In the genomic region with DNA sequence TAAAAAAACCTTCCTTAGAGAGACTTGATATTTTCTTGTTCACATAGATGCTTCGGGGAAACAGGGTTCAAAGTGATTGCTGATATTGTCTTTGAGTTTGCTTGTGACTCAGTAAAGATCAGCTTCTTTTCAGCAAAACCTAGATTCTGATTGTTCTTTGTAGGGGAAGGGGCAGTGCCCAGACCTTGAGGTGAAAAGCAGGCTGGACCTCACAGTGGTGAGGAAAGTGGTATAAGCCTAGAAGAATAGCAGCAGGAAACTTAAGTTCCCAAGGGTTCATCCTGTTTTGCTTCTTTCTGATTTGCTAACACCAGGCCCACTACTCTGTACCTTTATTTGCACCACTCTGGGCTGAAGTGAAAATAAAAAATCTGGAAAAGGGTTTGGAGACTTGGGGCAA, we compare ENCODE assay signal across 31 cellular contexts.
"Had no signal": no experiment of that assay in that cellular context is flagged by ENCODE, and none has a peak within 500 bp of the region (broad histone marks: within the 10 kb centered on the region; RNA-seq: fewer than 3 reads in every experiment).

No MANE protein-coding gene starts in this region.

- H3K4me1 Mint-ChIP-seq: activated B cell treated with CpG ODN at 0.5 μM for 24 hours had no signal

- H3K27ac Mint-ChIP-seq: activated B cell treated with CpG ODN at 0.5 μM for 24 hours; activated CD4-positive, alpha-beta memory T cell treated with anti-CD3 and anti-CD28 coated beads for 36 hours; activated naive CD4-positive, alpha-beta T cell treated with anti-CD3 and anti-CD28 coated beads, Interleukin-2, amount 50 U/mL, for 24 hours; activated naive CD8-positive, alpha-beta T cell treated with anti-CD3 and anti-CD28 coated beads, Interleukin-2, amount 50 U/mL, for 24 hours; activated T-helper 2 cell treated with anti-CD3 and anti-CD28 coated beads, Interferon-gamma antibody, Interleukin-2, Interleukin-4, amounts not matched to agents 10 μg/mL and 5 μg/mL and 100 μg/mL, durations not matched to agents 14 hours and 24 hours and 36 hours; T-cell had no signal

- H3K27me3 Mint-ChIP-seq: activated B cell treated with CpG ODN at 0.5 μM for 24 hours; activated CD4-positive, alpha-beta memory T cell treated with anti-CD3 and anti-CD28 coated beads for 36 hours; activated naive CD4-positive, alpha-beta T cell treated with anti-CD3 and anti-CD28 coated beads, Interleukin-2, amount 50 U/mL, for 24 hours; activated naive CD8-positive, alpha-beta T cell treated with anti-CD3 and anti-CD28 coated beads, Interleukin-2, amount 50 U/mL, for 24 hours; T-cell had no signal

- H3K4me3 ChIP-seq: SJSA1 had no signal

- H3K9me3 ChIP-seq: SJSA1, SK-N-SH had no signal

- ATAC-seq: activated naive CD8-positive, alpha-beta T cell treated with anti-CD3 and anti-CD28 coated beads, Interleukin-2, amount 50 U/mL, for 24 hours; Panc1; T-cell had no signal

- H3K27me3 ChIP-seq: brain microvascular endothelial cell, SJSA1 had no signal

- H3K9me3 Mint-ChIP-seq: activated B cell treated with CpG ODN at 0.5 μM for 24 hours; activated CD4-positive, alpha-beta memory T cell treated with anti-CD3 and anti-CD28 coated beads for 36 hours; activated naive CD4-positive, alpha-beta T cell treated with anti-CD3 and anti-CD28 coated beads, Interleukin-2, amount 50 U/mL, for 24 hours; activated naive CD8-positive, alpha-beta T cell treated with anti-CD3 and anti-CD28 coated beads, Interleukin-2, amount 50 U/mL, for 24 hours; activated T-helper 2 cell treated with anti-CD3 and anti-CD28 coated beads, Interferon-gamma antibody, Interleukin-2, Interleukin-4, amounts not matched to agents 10 μg/mL and 5 μg/mL and 100 μg/mL, durations not matched to agents 14 hours and 24 hours and 36 hours; T-cell had no signal

- H3K4me1 ChIP-seq: SJSA1 had no signal

- H3K4me3 Mint-ChIP-seq: activated B cell treated with CpG ODN at 0.5 μM for 24 hours; activated CD4-positive, alpha-beta memory T cell treated with anti-CD3 and anti-CD28 coated beads for 36 hours; activated naive CD4-positive, alpha-beta T cell treated with anti-CD3 and anti-CD28 coated beads, Interleukin-2, amount 50 U/mL, for 24 hours; activated naive CD8-positive, alpha-beta T cell treated with anti-CD3 and anti-CD28 coated beads, Interleukin-2, amount 50 U/mL, for 24 hours; T-cell had no signal

- H3K27ac ChIP-seq: brain microvascular endothelial cell, SJSA1, VCaP had no signal

- DNase-seq: activated B cell treated with CpG ODN at 0.5 μM for 24 hours; activated CD4-positive, alpha-beta memory T cell treated with anti-CD3 and anti-CD28 coated beads for 36 hours; activated CD4-positive, alpha-beta T cell treated with anti-CD3 and anti-CD28 coated beads for 4 hours; activated CD4-positive, alpha-beta T cell treated with anti-CD3 and anti-CD28 coated beads, Interleukin-2, amount 50 U/mL, for 1 hour; activated CD4-positive, CD25-positive, alpha-beta regulatory T cell treated with anti-CD3 and anti-CD28 coated beads, Interleukin-2, amount 50 U/mL, for 72 hours; activated CD8-positive, alpha-beta memory T cell treated with anti-CD3 and anti-CD28 coated beads, Interleukin-2, amount 50 U/mL, for 4 hours; activated gamma-delta T cell; activated naive CD4-positive, alpha-beta T cell treated with Interleukin-2 at 50 U/mL for 16 hours; activated naive CD8-positive, alpha-beta T cell treated with anti-CD3 and anti-CD28 coated beads, Interleukin-2, amount 50 U/mL, for 24 hours; activated T-cell treated with anti-CD3 and anti-CD28 coated beads for 4 hours; activated T-cell treated with anti-CD3 and anti-CD28 coated beads, Interleukin-2, amount 50 U/mL, for 48 hours; aorta; brain microvascular endothelial cell; central memory CD4-positive, alpha-beta T cell; Karpas-422; KBM-7; NCI-H1105 treated with DMSO at 0.1 percent for 48 hours; NCI-H1436; NCI-H2029; NCI-H345; RPMI8226; SHP77 treated with DMSO at 0.1 percent for 48 hours; SK-N-SH; T-cell; T-helper 2 cell; T-helper 9 cell had no signal
